8 cellular contexts compared by ENCODE assay signal in the genomic region with DNA sequence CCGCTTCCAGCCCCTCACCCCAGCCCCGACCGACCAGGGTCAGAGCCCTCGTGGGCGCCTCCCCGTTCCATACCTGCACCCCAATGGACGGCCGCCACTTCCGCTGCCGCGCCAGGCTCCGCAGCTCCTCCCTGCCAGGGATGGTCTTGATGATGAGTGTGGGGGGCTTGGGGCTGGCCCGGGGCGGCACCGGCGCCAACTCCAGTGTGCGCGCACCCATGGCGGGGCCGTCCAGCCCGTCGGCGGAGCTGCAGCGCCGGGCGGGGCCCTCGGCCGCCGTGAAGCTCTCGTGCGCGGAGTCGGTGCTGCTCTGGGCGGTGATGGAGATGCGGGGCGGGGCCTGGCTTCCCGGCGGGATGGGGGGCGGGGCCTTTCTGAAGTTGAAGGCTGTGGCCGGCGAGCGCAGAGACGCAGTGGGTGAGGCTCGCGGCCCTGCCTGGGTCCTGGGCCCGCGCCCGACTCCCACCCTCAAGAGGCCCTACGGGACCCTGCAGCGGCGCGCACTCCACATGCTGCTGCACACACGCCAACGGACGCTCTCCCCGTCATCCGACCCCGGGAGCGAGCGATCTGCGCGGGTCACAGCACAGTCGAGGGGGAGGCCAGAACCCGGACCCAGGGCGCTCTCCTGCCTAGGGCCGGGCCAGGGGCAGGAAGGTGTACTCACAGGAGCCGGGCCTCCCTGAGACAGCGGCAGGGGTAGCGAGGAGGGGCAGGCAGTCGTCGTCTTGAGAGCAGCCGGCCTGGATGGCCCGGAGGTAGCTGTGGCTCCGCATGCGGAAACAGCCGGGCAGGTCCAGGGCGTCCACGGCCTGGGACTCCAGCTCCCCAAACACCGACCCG. TPM values are rescaled to one million over a fixed set of nuclear protein-coding genes. Genes with fewer than 3 reads are reported as not detected.
DNase-seq lines count a peak whose midpoint lies in the region; ATAC-seq and TF ChIP-seq lines count a peak whose summit lies in the region.

No MANE protein-coding gene starts in this region.

- H3K9ac ChIP-seq in GM23248, result no peak overlapping the region

- no peaks in the 10 kb centered on the region for H3K79me2 ChIP-seq in GM23248 (ENCODE audit: insufficient read depth)

- H3K4me3 ChIP-seq in GM23248, result peak overlapping the region; percentile 46
- peak overlapping the region; percentile 50 for H3K4me3 ChIP-seq in fibroblast of the aortic adventitia (ENCODE audit: low read depth, low read length)

- no peaks in the 10 kb centered on the region for H4K20me1 ChIP-seq in GM23248 (ENCODE audit: insufficient read depth)

- no peaks in the 10 kb centered on the region for H3K9me3 ChIP-seq in GM23248 (ENCODE audit: low read depth)

- WGBS in GM23248 (ENCODE audit: low coverage in 1 of 2, low lambda C conversion rate in 2 of 2, missing lambda C conversion rate in 2 of 2), 2 experiments, result 5% methylated on average over 50 to 59 of the region's 80 CpGs

- H3K27me3 ChIP-seq in GM23248 (replicated peaks; ENCODE audit: insufficient read depth), result peaks cover 43% of the 10 kb centered on the region

- no peaks in the 10 kb centered on the region for H3K9me2 ChIP-seq in GM23248 (ENCODE audit: insufficient read depth)

- H3K36me3 ChIP-seq in GM23248 (ENCODE audit: low read depth), result no peaks in the 10 kb centered on the region

- in situ Hi-C loops in GM23248 (cut with MboI), result no loop called here

- no peak for TF ChIP-seq CTCF in fibroblast of the aortic adventitia (IDR thresholded peaks at IDR 0.05; ENCODE audit: insufficient read depth, low read length)

- peak overlapping the region; percentile 64 for H2AFZ ChIP-seq in GM23248

- ATAC-seq in HG03108 (IDR thresholded peaks at IDR 0.05; ENCODE audit: unreplicated experiment), result no peak

- H3F3A ChIP-seq in GM23248 (ENCODE audit: insufficient read depth), result no peaks in the 10 kb centered on the region

- H3K4me1 ChIP-seq in GM23248 (ENCODE audit: insufficient read depth), result no peaks in the 10 kb centered on the region

- H3K4me2 ChIP-seq in GM23248 (ENCODE audit: unreplicated experiment), result peak overlapping the region; percentile 48

- H3K27ac ChIP-seq in GM23248, result no peak overlapping the region

- DNase-seq in GM23248 (peak; percentile 61), fibroblast of the aortic adventitia (ENCODE audit: low read depth) (peak; percentile 7), retina (peak; percentile 71), SHP77 (lab: John Stamatoyannopoulos, UW) (no peak), GOT3 (lab: John Stamatoyannopoulos, UW) (no peak), LoVo (ENCODE audit: low spot score) (no peak)
- DNase-seq in activated CD8-positive, alpha-beta memory T cell treated with anti-CD3 and anti-CD28 coated beads, Interleukin-2, amount 50 U/mL, for 4 hours, result peak; percentile 60

RNA-seq across cellular contexts. Expression of a gene that starts 26.1 kb away (rescaled TPM):
- 17.9 and 20.4 TPM in 2 replicates for total RNA-seq in GM23248 (2014; rRNA removed; shearing (Covaris generic))
- 50.1 and 51.6 TPM in 2 replicates for polyA plus RNA-seq in GM23248 (2016; fragmentation: Nextera tagmentation; extraction: Ambion mirVana)
- 9.7 and 24.9 TPM in 2 replicates for total RNA-seq in fibroblast of the aortic adventitia (ENCODE audit: low replicate concordance)

RNA-seq across cellular contexts. Expression of a gene that starts 43.8 kb away (rescaled TPM):
- 0.11 TPM in 1 of 2 replicates, not detected in the other for total RNA-seq in GM23248 (2014; rRNA removed; shearing (Covaris generic))
- not detected in 2 replicates for polyA plus RNA-seq in GM23248 (2016; fragmentation: Nextera tagmentation; extraction: Ambion mirVana)
- total RNA-seq in fibroblast of the aortic adventitia (ENCODE audit: low replicate concordance), result not detected in 2 replicates

Comparison
In these comparisons a context has a peak if more than half of its experiments do, and no peak if none do; other contexts are left out.
1. DNase-seq: peak in GM23248 (single experiment), activated CD8-positive, alpha-beta memory T cell treated with anti-CD3 and anti-CD28 coated beads, Interleukin-2, amount 50 U/mL, for 4 hours (single experiment), fibroblast of the aortic adventitia (single experiment) and retina (single experiment); none in SHP77 (0 of 2), GOT3 (single experiment) and LoVo (single experiment).